5 cellular contexts compared by ENCODE assay signal in genomic region chr1:145886390-145886789, GRCh38. TPM values are rescaled to one million over a fixed set of nuclear protein-coding genes. Genes with fewer than 3 reads are reported as not detected.
DNase-seq lines count a peak whose midpoint lies in the region; ATAC-seq lines count a peak whose summit lies in the region.

No MANE protein-coding gene starts in this region.

- peaks cover 0 to 2% (median 0%) of the 10 kb centered on the region in 5 donors for H3K27me3 ChIP-seq in subcutaneous abdominal adipose tissue (ENCODE audit: control insufficient read depth in 5 of 5, insufficient read depth in 4 of 5, low read length in 5 of 5)

- peaks cover 0 to 21% (median 18%) of the 10 kb centered on the region in 5 donors for H3K4me1 ChIP-seq in subcutaneous abdominal adipose tissue (ENCODE audit: control insufficient read depth in 5 of 5, insufficient read depth in 5 of 5, low read length in 5 of 5)

- ATAC-seq in Right ventricle myocardium superior (ENCODE audit: poor library complexity) = peak; percentile 33

- H3K4me3 ChIP-seq in SK-N-MC (peak overlapping the region; percentile 91), subcutaneous abdominal adipose tissue (ENCODE audit: low read depth in 1 of 5, low read length in 5 of 5) (peak overlapping the region; percentile 71 to 85 (median 81))

- DNase-seq in SK-N-MC (ENCODE audit: low read depth, low spot score) (no peak), Right ventricle myocardium superior (no peak), NAMALWA (ENCODE audit: low spot score) (no peak), DMS79 (lab: John Stamatoyannopoulos, UW) (no peak)

- H3K9me3 ChIP-seq in SK-N-MC (ENCODE audit: low read depth, low read length) = no peaks in the 10 kb centered on the region
- H3K9me3 ChIP-seq in subcutaneous abdominal adipose tissue (ENCODE audit: control insufficient read depth in 5 of 5, low read length in 5 of 5) = no peaks in the 10 kb centered on the region

- H3K27ac ChIP-seq in SK-N-MC (no peak overlapping the region), subcutaneous abdominal adipose tissue (ENCODE audit: low read depth, low read length) (no peak overlapping the region)

- H3K36me3 ChIP-seq in SK-N-MC (ENCODE audit: insufficient read depth, low read length) = no peaks in the 10 kb centered on the region
- H3K36me3 ChIP-seq in subcutaneous abdominal adipose tissue (ENCODE audit: control insufficient read depth in 5 of 5, insufficient read depth in 5 of 5, low read length in 5 of 5) = no peaks in the 10 kb centered on the region

- H3K9ac ChIP-seq in SK-N-MC (ENCODE audit: insufficient read length) (no peak overlapping the region), subcutaneous abdominal adipose tissue (ENCODE audit: low read length in 5 of 5) (peak overlapping the region in 3 of 5 donors; percentile 20 to 53 (median 52))

- intact Hi-C loops in Right ventricle myocardium superior (cut with DNase I) = no loop called here

RNA-seq across cellular contexts. Expression of gene ANKRD35, which starts 0.7 kb away (rescaled TPM):
- 1.1 TPM for total RNA-seq in Right ventricle myocardium superior

RNA-seq across cellular contexts. Expression of gene ITGA10, which starts 23.5 kb away (rescaled TPM):
- total RNA-seq in Right ventricle myocardium superior = 1.0 TPM

RNA-seq across cellular contexts. Expression of gene PIAS3, which starts 27.5 kb away (rescaled TPM):
- total RNA-seq in Right ventricle myocardium superior = 13.2 TPM

RNA-seq across cellular contexts. Expression of gene PEX11B, which starts 32.1 kb away (rescaled TPM):
- 22.3 TPM for total RNA-seq in Right ventricle myocardium superior

RNA-seq across cellular contexts. Expression of gene RBM8A, which starts 40.9 kb away (rescaled TPM):
- 57.9 TPM for total RNA-seq in Right ventricle myocardium superior
